ENCODE assay signal across 7 cellular contexts in the genomic region with DNA sequence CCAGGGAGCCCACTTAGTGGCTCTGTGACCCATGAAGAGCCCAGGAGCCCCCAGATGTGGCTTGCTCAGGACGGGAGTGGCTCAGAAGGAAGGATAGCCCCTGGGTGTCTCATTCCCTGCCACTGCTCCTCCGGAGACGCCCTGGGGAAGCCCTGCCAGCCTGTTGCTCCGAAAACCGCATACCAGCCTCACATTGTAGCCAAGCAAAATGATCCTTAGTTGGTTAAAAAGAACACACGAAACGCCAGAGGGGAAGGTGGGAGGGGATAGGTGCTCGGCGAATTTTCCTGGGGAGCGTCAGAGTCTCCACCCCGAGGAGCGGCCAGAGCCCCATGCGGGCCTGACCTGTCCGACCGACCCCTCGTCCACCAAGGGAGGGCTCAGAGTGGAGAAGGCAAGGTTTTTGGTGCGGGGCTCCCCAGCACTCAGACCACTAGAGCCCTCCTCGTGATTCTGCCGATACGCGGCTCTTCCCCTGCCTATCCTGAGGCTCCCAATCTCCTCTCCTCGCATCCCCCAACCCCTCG. TPM values are rescaled to one million over a fixed set of nuclear protein-coding genes. Genes with fewer than 3 reads are reported as not detected.
DNase-seq lines count a peak whose midpoint lies in the region; ATAC-seq, FAIRE-seq and TF ChIP-seq lines count a peak whose summit lies in the region.

No MANE protein-coding gene starts in this region.

- peak; percentile 56 for DNase-seq in LHCN-M2 (ENCODE audit: low read depth)
- peak; percentile 50 for DNase-seq in mammary epithelial cell
- DNase-seq in keratinocyte (ENCODE audit: low read depth, low spot score), result peak; percentile 38
- DNase-seq in midbrain (lab: John Stamatoyannopoulos, UW), result no peak
- no peak for DNase-seq in NCI-H345 (lab: John Stamatoyannopoulos, UW)

- no peaks in the 10 kb centered on the region for H3K79me2 ChIP-seq in mammary epithelial cell (ENCODE audit: insufficient read depth, low read length)
- no peaks in the 10 kb centered on the region for H3K79me2 ChIP-seq in keratinocyte (ENCODE audit: control insufficient read depth, insufficient read depth, low read length)

- CTCF ChIA-PET in mammary epithelial cell (lab: Charles Lee; ENCODE audit: low non-redundant PET), result interaction anchor here (0.6 kb wide), 1 partner anchor 1156 kb away, joined by 3 read pairs; no protein-coding TSS in a partner anchor

- no peaks in the 10 kb centered on the region for H3K9me1 ChIP-seq in keratinocyte (ENCODE audit: control insufficient read depth, extremely low read depth, insufficient read depth, low read length)

- no peaks in the 10 kb centered on the region for H3K9me3 ChIP-seq in mammary epithelial cell (replicated peaks; ENCODE audit: insufficient read depth, low read length)
- H3K9me3 ChIP-seq in keratinocyte (ENCODE audit: control insufficient read depth, low read depth, low read length), result no peaks in the 10 kb centered on the region
- no peaks in the 10 kb centered on the region for H3K9me3 ChIP-seq in subcutaneous abdominal adipose tissue (ENCODE audit: control insufficient read depth in 5 of 5, low read length in 5 of 5)

- no peaks in the 10 kb centered on the region for H3K27me3 ChIP-seq in mammary epithelial cell (ENCODE audit: insufficient read depth, low read length)
- H3K27me3 ChIP-seq in keratinocyte (ENCODE audit: control insufficient read depth, extremely low read depth, insufficient read depth, low read length), result no peaks in the 10 kb centered on the region
- H3K27me3 ChIP-seq in subcutaneous abdominal adipose tissue (ENCODE audit: control insufficient read depth in 5 of 5, insufficient read depth in 4 of 5, low read length in 5 of 5), result peaks cover 0 to 3% (median 0%) of the 10 kb centered on the region in 5 donors

- peak overlapping the region in 2 of 3 experiments; percentile 72 to 91 for H3K4me3 ChIP-seq in mammary epithelial cell (replicated peaks in 1 of 3; ENCODE audit: insufficient read depth in 1 of 3, low read depth in 2 of 3, low read length in 3 of 3)
- H3K4me3 ChIP-seq in keratinocyte (ENCODE audit: control insufficient read depth in 2 of 3, extremely low read depth in 1 of 3, insufficient read depth in 2 of 3, low read depth in 1 of 3, low read length in 3 of 3), result peak overlapping the region; percentile 56 to 76 (median 66)
- peak overlapping the region; percentile 16 to 75 (median 69) for H3K4me3 ChIP-seq in subcutaneous abdominal adipose tissue (ENCODE audit: low read depth in 1 of 5, low read length in 5 of 5)

- H2AFZ ChIP-seq in mammary epithelial cell (ENCODE audit: low read depth, low read length), result peak overlapping the region; percentile 98
- H2AFZ ChIP-seq in keratinocyte (ENCODE audit: control insufficient read depth, low read length), result peak overlapping the region; percentile 83

- dilution Hi-C loops in mammary epithelial cell (cut with HindIII; ENCODE audit: low sequenced_read_pairs), result no loop called here
- dilution Hi-C loops in keratinocyte (cut with MboI; ENCODE audit: extremely low pct_ligation_motif_present, low sequenced_read_pairs), result no loop called here

- no peak overlapping the region for H3K9ac ChIP-seq in mammary epithelial cell (ENCODE audit: insufficient read depth, low read length)
- peak overlapping the region; percentile 69 for H3K9ac ChIP-seq in keratinocyte (ENCODE audit: control insufficient read depth, extremely low read depth, insufficient read depth, low read length)
- peak overlapping the region in 4 of 5 donors; percentile 62 to 81 (median 66) for H3K9ac ChIP-seq in subcutaneous abdominal adipose tissue (ENCODE audit: low read length in 5 of 5)

- H3K4me1 ChIP-seq in mammary epithelial cell (ENCODE audit: insufficient read depth, low read length), result peaks cover 33% of the 10 kb centered on the region
- H3K4me1 ChIP-seq in keratinocyte (ENCODE audit: control insufficient read depth, extremely low read depth, insufficient read depth, low read length), result peaks cover 29% of the 10 kb centered on the region
- H3K4me1 ChIP-seq in subcutaneous abdominal adipose tissue (ENCODE audit: control insufficient read depth in 5 of 5, insufficient read depth in 5 of 5, low read length in 5 of 5), result peaks cover 0 to 40% (median 33%) of the 10 kb centered on the region in 5 donors

- H3K27ac ChIP-seq in mammary epithelial cell (ENCODE audit: insufficient read depth, low read depth, low read length) (peak overlapping the region; percentile 33), keratinocyte (ENCODE audit: control insufficient read depth, insufficient read depth, low read length) (peak overlapping the region; percentile 48), subcutaneous abdominal adipose tissue (ENCODE audit: low read depth, low read length) (peak overlapping the region; percentile 82)

- TF ChIP-seq CTCF in mammary epithelial cell (conservative IDR thresholded peaks at IDR 0.05 in 1 of 2, IDR thresholded peaks at IDR 0.05 in 1 of 2; ENCODE audit: extremely low read depth in 1 of 2, insufficient read depth in 1 of 2, low read depth in 1 of 2, low read length in 2 of 2), result no peak
- TF ChIP-seq CTCF in keratinocyte (optimal IDR thresholded peaks at IDR 0.05 in 1 of 3, IDR thresholded peaks at IDR 0.05 in 1 of 3, conservative IDR thresholded peaks at IDR 0.05 in 1 of 3; ENCODE audit: extremely low read depth in 1 of 3, insufficient read depth in 2 of 3, low read length in 3 of 3), result no peak

- peak; percentile 48 for FAIRE-seq in keratinocyte (lab: Jason Lieb, UNC)

- H3K36me3 ChIP-seq in mammary epithelial cell (ENCODE audit: insufficient read depth, low read length), result no peaks in the 10 kb centered on the region
- H3K36me3 ChIP-seq in keratinocyte (ENCODE audit: control insufficient read depth in 2 of 2, extremely low read depth in 1 of 2, insufficient read depth in 2 of 2, low read length in 2 of 2), result peaks cover 0 to 5% of the 10 kb centered on the region in 2 experiments
- peaks cover 5 to 12% (median 11%) of the 10 kb centered on the region in 5 donors for H3K36me3 ChIP-seq in subcutaneous abdominal adipose tissue (ENCODE audit: control insufficient read depth in 5 of 5, insufficient read depth in 5 of 5, low read length in 5 of 5)

- no peak for ATAC-seq in GM19463 (IDR thresholded peaks at IDR 0.05; ENCODE audit: unreplicated experiment)

- WGBS in mammary epithelial cell (ENCODE audit: low coverage, missing lambda C conversion rate), result 5% methylated on average over 13 of the region's 23 CpGs

- no peaks in the 10 kb centered on the region for H4K20me1 ChIP-seq in mammary epithelial cell (ENCODE audit: insufficient read depth, low read length)
- no peaks in the 10 kb centered on the region for H4K20me1 ChIP-seq in keratinocyte (ENCODE audit: control insufficient read depth, extremely low read depth, insufficient read depth, low read length)

- in situ Hi-C loops in mammary epithelial cell (cut with MboI; ENCODE audit: low sequenced_read_pairs in 2 of 2), result loop anchor here (5.0 to 10.0 kb wide), 3 partner anchors 39 to 102 kb away; a partner anchor contains a TSS

- intact Hi-C loops in mammary epithelial cell (cut with micrococcal nuclease), result no loop called here

- H3K4me2 ChIP-seq in mammary epithelial cell (ENCODE audit: insufficient read depth, low read depth, low read length), result peak overlapping the region; percentile 99
- H3K4me2 ChIP-seq in keratinocyte (ENCODE audit: control insufficient read depth, extremely low read depth, insufficient read depth, low read depth, low read length), result peak overlapping the region; percentile 68

- BruUV-seq in mammary epithelial cell (replicated peaks; lab: Mats Ljungman, UMichigan), result no TSS peak

RNA-seq across cellular contexts. Expression of a gene that starts 39.5 kb away (rescaled TPM):
- total RNA-seq in LHCN-M2 (2014; rRNA removed) (17.0 and 17.1 TPM in 2 replicates), mammary epithelial cell (10 to 100 TPM in 1 of 2 donors, 1 to 10 TPM in 1; 5.1 to 23.7 TPM)
- 4.6 TPM for polyA plus RNA-seq in LHCN-M2 (2012)
- polyA plus RNA-seq in mammary epithelial cell (6.2 TPM), keratinocyte (5.9 to 13.2 TPM (median 7.8 TPM) in 3 replicates)
- polyA minus RNA-seq in mammary epithelial cell (15.9 TPM), keratinocyte (3.8 to 17.6 TPM (median 10.7 TPM) in 3 replicates)
- 20.1 TPM for polyA plus RNA-seq in keratinocyte (2011; ENCODE audit: low read depth)
- 11.0 and 15.2 TPM in 2 replicates for polyA plus RNA-seq in keratinocyte (2011; cell fraction: cytosol; rRNA removed)
- polyA plus RNA-seq in keratinocyte (2011; cell fraction: nucleus; rRNA removed), result 11.4 and 12.8 TPM in 2 replicates
- 4.3 and 6.6 TPM in 2 replicates for polyA plus RNA-seq in keratinocyte (2012; ENCODE audit: low replicate concordance)
- 14.0 TPM for polyA minus RNA-seq in keratinocyte (2011; cell fraction: cytosol; rRNA and poly(A)+ RNA removed)
- polyA minus RNA-seq in keratinocyte (2011; cell fraction: nucleus; rRNA and poly(A)+ RNA removed), result 13.1 and 24.3 TPM in 2 replicates

RNA-seq across cellular contexts. Expression of a gene that starts 48.5 kb away (rescaled TPM):
- 45.2 and 47.6 TPM in 2 replicates for total RNA-seq in LHCN-M2 (2014; rRNA removed)
- polyA plus RNA-seq in LHCN-M2 (2012), result 16.4 TPM
- total RNA-seq in mammary epithelial cell, result 10 to 100 TPM; 38.6 to 42.0 TPM
- 34.5 TPM for polyA plus RNA-seq in mammary epithelial cell
- polyA minus RNA-seq in mammary epithelial cell, result 37.3 TPM
- polyA plus RNA-seq in keratinocyte, result 23.3 to 41.9 TPM (median 40.2 TPM) in 3 replicates
- polyA plus RNA-seq in keratinocyte (2011; ENCODE audit: low read depth), result 9.9 TPM
- polyA plus RNA-seq in keratinocyte (2011; cell fraction: cytosol; rRNA removed), result 26.8 and 42.4 TPM in 2 replicates
- 23.1 and 29.2 TPM in 2 replicates for polyA plus RNA-seq in keratinocyte (2011; cell fraction: nucleus; rRNA removed)
- polyA plus RNA-seq in keratinocyte (2012; ENCODE audit: low replicate concordance), result 15.0 and 30.5 TPM in 2 replicates
- 15.5 to 33.0 TPM (median 20.9 TPM) in 3 replicates for polyA minus RNA-seq in keratinocyte
- 35.7 TPM for polyA minus RNA-seq in keratinocyte (2011; cell fraction: cytosol; rRNA and poly(A)+ RNA removed)
- polyA minus RNA-seq in keratinocyte (2011; cell fraction: nucleus; rRNA and poly(A)+ RNA removed), result 13.1 and 23.7 TPM in 2 replicates

RNA-seq across cellular contexts. Expression of a gene that starts 58.0 kb away (rescaled TPM):
- 1.2 and 2.1 TPM in 2 replicates for total RNA-seq in LHCN-M2 (2014; rRNA removed)
- polyA plus RNA-seq in LHCN-M2 (2012), result 2.6 TPM
- 1 to 10 TPM in 1 of 2 donors, under 1 TPM in 1; 0.67 to 1.6 TPM for total RNA-seq in mammary epithelial cell
- polyA plus RNA-seq in mammary epithelial cell, result 1.5 TPM
- polyA minus RNA-seq in mammary epithelial cell, result not detected
- polyA plus RNA-seq in keratinocyte, result 2.9 to 5.5 TPM (median 3.5 TPM) in 3 replicates
- 4.3 TPM for polyA plus RNA-seq in keratinocyte (2011; ENCODE audit: low read depth)
- 3.1 and 3.3 TPM in 2 replicates for polyA plus RNA-seq in keratinocyte (2011; cell fraction: cytosol; rRNA removed)
- polyA plus RNA-seq in keratinocyte (2011; cell fraction: nucleus; rRNA removed), result 3.0 and 4.4 TPM in 2 replicates
- 2.7 and 7.3 TPM in 2 replicates for polyA plus RNA-seq in keratinocyte (2012; ENCODE audit: low replicate concordance)
- polyA minus RNA-seq in keratinocyte, result 0.58 to 4.4 TPM (median 0.89 TPM) in 3 replicates
- not detected for polyA minus RNA-seq in keratinocyte (2011; cell fraction: cytosol; rRNA and poly(A)+ RNA removed)
- polyA minus RNA-seq in keratinocyte (2011; cell fraction: nucleus; rRNA and poly(A)+ RNA removed), result 0.53 TPM in 1 of 2 replicates, not detected in the other

Comparison
In these comparisons a context has a peak if more than half of its experiments do, and no peak if none do; other contexts are left out.
1. DNase-seq: peak in LHCN-M2 (single experiment), mammary epithelial cell (single experiment) and keratinocyte (single experiment); none in midbrain (single experiment) and NCI-H345 (single experiment).
2. Peak in every context shown above with its lines, with median percentiles within 50 percentile points of each other: H3K27ac ChIP-seq and H3K4me3 ChIP-seq.